8 cellular contexts compared by ENCODE assay signal in genomic region chr20:50478162-50479036, GRCh38. TPM values are rescaled to one million over a fixed set of nuclear protein-coding genes. Genes with fewer than 3 reads are reported as not detected.
DNase-seq lines count a peak whose midpoint lies in the region; ATAC-seq and TF ChIP-seq lines count a peak whose summit lies in the region.

No MANE protein-coding gene starts in this region.

- H3K36me3 Mint-ChIP-seq in IgD-negative memory B cell: no peaks in the 10 kb centered on the region
- no peaks in the 10 kb centered on the region for H3K36me3 Mint-ChIP-seq in immature natural killer cell

- H3K27me3 Mint-ChIP-seq in IgD-negative memory B cell (peaks cover under 1% of the 10 kb centered on the region), immature natural killer cell (ENCODE audit: low read depth in 3 of 3) (peaks cover 0 to 5% (median 1%) of the 10 kb centered on the region in 3 donors)

- peaks cover 17 to 20% (median 18%) of the 10 kb centered on the region in 3 donors for H3K4me1 Mint-ChIP-seq in IgD-negative memory B cell
- H3K4me1 Mint-ChIP-seq in immature natural killer cell: peaks cover 16 to 17% of the 10 kb centered on the region in 2 donors

- H3K4me3 Mint-ChIP-seq in IgD-negative memory B cell (peak overlapping the region in 3 of 4 donors; percentile 30 to 65 (median 63)), immature natural killer cell (no peak overlapping the region)

- peak; percentile 53 for TF ChIP-seq CTCF in AG09319 (IDR thresholded peaks at IDR 0.05; ENCODE audit: low read depth, low read length)

- DNase-seq in AG09319 (ENCODE audit: extremely low read depth, low read depth) (no peak), T-helper 1 cell (peak; percentile 43 to 83 (median 65)), amniotic epithelial cell (ENCODE audit: low read depth) (peak; percentile 72), immature natural killer cell (peak; percentile 60 to 72 (median 66)), NCI-H2227 (lab: John Stamatoyannopoulos, UW; ENCODE audit: unreplicated experiment) (no peak)
- DNase-seq in stimulated activated CD4-positive, alpha-beta T cell treated with anti-CD3 and anti-CD28 coated beads, Interleukin-4, amount 100 ng/mL, for 4 hours: peak; percentile 63 to 76

- no peaks in the 10 kb centered on the region for H3K9me3 Mint-ChIP-seq in IgD-negative memory B cell
- H3K9me3 Mint-ChIP-seq in immature natural killer cell: no peaks in the 10 kb centered on the region

- H3K27ac Mint-ChIP-seq in IgD-negative memory B cell (peak overlapping the region; percentile 27 to 79 (median 53)), immature natural killer cell (peak overlapping the region in 1 of 6 donors; percentile 11)

- ATAC-seq in GM19025 (IDR thresholded peaks at IDR 0.05; ENCODE audit: low read depth, unreplicated experiment): peak; percentile 88

RNA-seq across cellular contexts. Expression of gene PTPN1, which starts 31.8 kb away (rescaled TPM):
- 73.8 TPM for polyA plus RNA-seq in IgD-negative memory B cell
- 10 to 100 TPM; 18.4 to 38.3 (median 19.4) TPM for polyA plus RNA-seq in immature natural killer cell

Comparison
In these comparisons a context has a peak if more than half of its experiments do, and no peak if none do; other contexts are left out.
1. DNase-seq: peak in T-helper 1 cell (5 of 5), amniotic epithelial cell (single experiment), immature natural killer cell (3 of 3) and stimulated activated CD4-positive, alpha-beta T cell treated with anti-CD3 and anti-CD28 coated beads, Interleukin-4, amount 100 ng/mL, for 4 hours (2 of 2); none in AG09319 (single experiment) and NCI-H2227 (single experiment).
2. H3K4me3 Mint-ChIP-seq: peak in IgD-negative memory B cell (3 of 4); none in immature natural killer cell (0 of 5).